In genomic region chr14:62718629-62719028, GRCh38 we compare ENCODE assay signal across 7 cellular contexts.
"Had no signal": no experiment of that assay in that cellular context is flagged by ENCODE, and none has a peak within 500 bp of the region (broad histone marks: within the 10 kb centered on the region; RNA-seq: fewer than 3 reads in every experiment).

No MANE protein-coding gene starts in this region.

- H3K4me3 Mint-ChIP-seq: GM23338, H9, IgD-negative memory B cell had no signal

- H2AFZ ChIP-seq: GM23338 had no signal

- H3K4me1 Mint-ChIP-seq: GM23338, H9, IgD-negative memory B cell had no signal

- ATAC-seq: GM23338 had no signal

- H3K27ac Mint-ChIP-seq: GM23338, H9, IgD-negative memory B cell had no signal

- H3K4me3 ChIP-seq: GM23338 had no signal

- H3K4me2 ChIP-seq: GM23338 had no signal

- FAIRE-seq: H1, H54 had no signal

- DNase-seq: H9, HCEC 1CT, KG1 had no signal

- H3K27me3 Mint-ChIP-seq: IgD-negative memory B cell had no signal

- H3K36me3 Mint-ChIP-seq: IgD-negative memory B cell had no signal
